ENCODE assay signal across 10 cellular contexts in genomic region chr2:79040967-79041582, GRCh38. TPM values are rescaled to one million over a fixed set of nuclear protein-coding genes. Genes with fewer than 3 reads are reported as not detected.
DNase-seq lines count a peak whose midpoint lies in the region; ATAC-seq and TF ChIP-seq lines count a peak whose summit lies in the region.
"Had no signal": no experiment of that assay in that cellular context is flagged by ENCODE, and none has a peak within 500 bp of the region (broad histone marks: within the 10 kb centered on the region; RNA-seq: fewer than 3 reads in every experiment).

No MANE protein-coding gene starts in this region.

- ATAC-seq in body of pancreas = peak; percentile 94
- no peak for ATAC-seq in stimulated activated memory B cell treated with anti-CD40 and anti-IgM and Interleukin-4, amounts not matched to agents 10 μg/mL and 1 μg/mL and 100 μg/mL, for 72 hours

- no peaks in the 10 kb centered on the region for H3K27me3 ChIP-seq in body of pancreas
- no peaks in the 10 kb centered on the region for H3K27me3 ChIP-seq in neural progenitor cell

- TF ChIP-seq POLR2A in body of pancreas (IDR thresholded peaks at IDR 0.05) = no peak

- H3K36me3 ChIP-seq in body of pancreas (replicated peaks in 1 of 2; ENCODE audit: insufficient read depth in 1 of 2, low read depth in 2 of 2) (no peaks in the 10 kb centered on the region), neural progenitor cell (no peaks in the 10 kb centered on the region)

- H2AFZ ChIP-seq in neural progenitor cell (replicated peaks) = peak overlapping the region; percentile 63

- no peaks in the 10 kb centered on the region for H3F3A ChIP-seq in neural progenitor cell (ENCODE audit: low read depth)

- intact Hi-C loops in body of pancreas (cut with DNase I) = no loop called here
- intact Hi-C loops in activated T-helper 1 cell treated with anti-CD3 and anti-CD28 coated beads, Interleukin-12 subunit alpha, Interleukin-12 subunit beta, Interleukin-2, Interleukin-4 antibody, amounts not matched to agents 30 ng/mL and 10 ng/mL and 1 ng/mL, durations not matched to agents 14 hours and 24 hours and 36 hours (cut with micrococcal nuclease) = no loop called here

- H3K36me3 Mint-ChIP-seq in neural progenitor cell = no peaks in the 10 kb centered on the region
- no peaks in the 10 kb centered on the region for H3K36me3 Mint-ChIP-seq in stimulated activated memory B cell treated with anti-CD40 and anti-IgM and Interleukin-4, amounts not matched to agents 10 μg/mL and 1 μg/mL and 100 μg/mL, for 72 hours
- H3K36me3 Mint-ChIP-seq in activated T-helper 1 cell treated with anti-CD3 and anti-CD28 coated beads, Interleukin-12 subunit alpha, Interleukin-12 subunit beta, Interleukin-2, Interleukin-4 antibody, amounts not matched to agents 30 ng/mL and 10 ng/mL and 1 ng/mL, durations not matched to agents 14 hours and 24 hours and 36 hours (ENCODE audit: low read depth) = no peaks in the 10 kb centered on the region
- H3K36me3 Mint-ChIP-seq: activated naive CD8-positive, alpha-beta T cell treated with anti-CD3 and anti-CD28 coated beads, Interleukin-2, amount 10 ng/mL, durations not matched to agents 7 days and 5 days had no signal

- H3K27me3 Mint-ChIP-seq in neural progenitor cell (ENCODE audit: insufficient read depth, low read depth) = no peaks in the 10 kb centered on the region
- no peaks in the 10 kb centered on the region for H3K27me3 Mint-ChIP-seq in stimulated activated memory B cell treated with anti-CD40 and anti-IgM and Interleukin-4, amounts not matched to agents 10 μg/mL and 1 μg/mL and 100 μg/mL, for 72 hours
- no peaks in the 10 kb centered on the region for H3K27me3 Mint-ChIP-seq in activated T-helper 1 cell treated with anti-CD3 and anti-CD28 coated beads, Interleukin-12 subunit alpha, Interleukin-12 subunit beta, Interleukin-2, Interleukin-4 antibody, amounts not matched to agents 30 ng/mL and 10 ng/mL and 1 ng/mL, durations not matched to agents 14 hours and 24 hours and 36 hours (ENCODE audit: insufficient read depth)
- H3K27me3 Mint-ChIP-seq: activated naive CD8-positive, alpha-beta T cell treated with anti-CD3 and anti-CD28 coated beads, Interleukin-2, amount 10 ng/mL, durations not matched to agents 7 days and 5 days had no signal

- no peaks in the 10 kb centered on the region for H3K9me3 Mint-ChIP-seq in neural progenitor cell
- H3K9me3 Mint-ChIP-seq in stimulated activated memory B cell treated with anti-CD40 and anti-IgM and Interleukin-4, amounts not matched to agents 10 μg/mL and 1 μg/mL and 100 μg/mL, for 72 hours = no peaks in the 10 kb centered on the region
- H3K9me3 Mint-ChIP-seq in activated T-helper 1 cell treated with anti-CD3 and anti-CD28 coated beads, Interleukin-12 subunit alpha, Interleukin-12 subunit beta, Interleukin-2, Interleukin-4 antibody, amounts not matched to agents 30 ng/mL and 10 ng/mL and 1 ng/mL, durations not matched to agents 14 hours and 24 hours and 36 hours = no peaks in the 10 kb centered on the region
- H3K9me3 Mint-ChIP-seq: activated naive CD8-positive, alpha-beta T cell treated with anti-CD3 and anti-CD28 coated beads, Interleukin-2, amount 10 ng/mL, durations not matched to agents 7 days and 5 days had no signal

- H3K4me2 ChIP-seq in neural progenitor cell = no peak overlapping the region

- H3K4me1 ChIP-seq in body of pancreas (peaks cover 36% of the 10 kb centered on the region), neural progenitor cell (no peaks in the 10 kb centered on the region)

- H3K4me3 Mint-ChIP-seq in neural progenitor cell = no peak overlapping the region
- H3K4me3 Mint-ChIP-seq in stimulated activated memory B cell treated with anti-CD40 and anti-IgM and Interleukin-4, amounts not matched to agents 10 μg/mL and 1 μg/mL and 100 μg/mL, for 72 hours = no peak overlapping the region
- H3K4me3 Mint-ChIP-seq in activated T-helper 1 cell treated with anti-CD3 and anti-CD28 coated beads, Interleukin-12 subunit alpha, Interleukin-12 subunit beta, Interleukin-2, Interleukin-4 antibody, amounts not matched to agents 30 ng/mL and 10 ng/mL and 1 ng/mL, durations not matched to agents 14 hours and 24 hours and 36 hours = no peak overlapping the region
- H3K4me3 Mint-ChIP-seq: activated naive CD8-positive, alpha-beta T cell treated with anti-CD3 and anti-CD28 coated beads, Interleukin-2, amount 10 ng/mL, durations not matched to agents 7 days and 5 days had no signal

- peak; percentile 30 for DNase-seq in NAMALWA (ENCODE audit: low spot score)
- DNase-seq in body of pancreas = peak; percentile 22 to 48 (median 26)
- peak; percentile 50 for DNase-seq in neural progenitor cell (ENCODE audit: low spot score)
- no peak for DNase-seq in activated T-helper 1 cell treated with anti-CD3 and anti-CD28 coated beads, Interleukin-12 subunit alpha, Interleukin-12 subunit beta, Interleukin-2, Interleukin-4 antibody, amounts not matched to agents 30 ng/mL and 10 ng/mL and 1 ng/mL, durations not matched to agents 14 hours and 24 hours and 36 hours (ENCODE audit: low spot score)
- no peak for DNase-seq in SHP77 treated with DMSO at 0.1 percent for 48 hours (lab: John Stamatoyannopoulos, UW)
- DNase-seq in NCI-H1092 (lab: John Stamatoyannopoulos, UW) = no peak
- DNase-seq: activated naive CD8-positive, alpha-beta T cell treated with anti-CD3 and anti-CD28 coated beads, Interleukin-2, amount 10 ng/mL, durations not matched to agents 7 days and 5 days; islet precursor cell had no signal

- TF ChIP-seq CTCF in GM12873 (IDR thresholded peaks at IDR 0.05; ENCODE audit: insufficient read depth, low read depth, low read length, missing control alignments) = peak; percentile 39
- peak; percentile 20 to 81 (median 78) for TF ChIP-seq CTCF in body of pancreas (IDR thresholded peaks at IDR 0.05)
- TF ChIP-seq CTCF in neural progenitor cell (IDR thresholded peaks at IDR 0.05) = peak; percentile 84

- H3K9ac ChIP-seq in neural progenitor cell = no peak overlapping the region

- no peaks in the 10 kb centered on the region for H4K20me1 ChIP-seq in neural progenitor cell (ENCODE audit: low read depth)

- peak overlapping the region in 3 of 4 donors; percentile 22 to 71 (median 55) for H3K27ac ChIP-seq in body of pancreas
- no peak overlapping the region for H3K27ac ChIP-seq in neural progenitor cell

- no peak overlapping the region for H3K4me3 ChIP-seq in body of pancreas
- no peak overlapping the region for H3K4me3 ChIP-seq in neural progenitor cell

- H3K9me3 ChIP-seq in body of pancreas (no peaks in the 10 kb centered on the region), neural progenitor cell (ENCODE audit: low read depth) (no peaks in the 10 kb centered on the region)

- H3K4me1 Mint-ChIP-seq in neural progenitor cell = peaks cover 9% of the 10 kb centered on the region
- H3K4me1 Mint-ChIP-seq in stimulated activated memory B cell treated with anti-CD40 and anti-IgM and Interleukin-4, amounts not matched to agents 10 μg/mL and 1 μg/mL and 100 μg/mL, for 72 hours = no peaks in the 10 kb centered on the region
- H3K4me1 Mint-ChIP-seq in activated T-helper 1 cell treated with anti-CD3 and anti-CD28 coated beads, Interleukin-12 subunit alpha, Interleukin-12 subunit beta, Interleukin-2, Interleukin-4 antibody, amounts not matched to agents 30 ng/mL and 10 ng/mL and 1 ng/mL, durations not matched to agents 14 hours and 24 hours and 36 hours (ENCODE audit: low read depth) = no peaks in the 10 kb centered on the region
- H3K4me1 Mint-ChIP-seq: activated naive CD8-positive, alpha-beta T cell treated with anti-CD3 and anti-CD28 coated beads, Interleukin-2, amount 10 ng/mL, durations not matched to agents 7 days and 5 days had no signal

- 8 to 12% methylated on average over 4 of the region's 4 CpGs for WGBS in body of pancreas, 2 donors

- H3K79me2 ChIP-seq in neural progenitor cell (ENCODE audit: low read depth) = no peaks in the 10 kb centered on the region

- H3K27ac Mint-ChIP-seq in neural progenitor cell = no peak overlapping the region
- H3K27ac Mint-ChIP-seq in stimulated activated memory B cell treated with anti-CD40 and anti-IgM and Interleukin-4, amounts not matched to agents 10 μg/mL and 1 μg/mL and 100 μg/mL, for 72 hours = no peak overlapping the region
- H3K27ac Mint-ChIP-seq in activated T-helper 1 cell treated with anti-CD3 and anti-CD28 coated beads, Interleukin-12 subunit alpha, Interleukin-12 subunit beta, Interleukin-2, Interleukin-4 antibody, amounts not matched to agents 30 ng/mL and 10 ng/mL and 1 ng/mL, durations not matched to agents 14 hours and 24 hours and 36 hours = no peak overlapping the region
- H3K27ac Mint-ChIP-seq: activated naive CD8-positive, alpha-beta T cell treated with anti-CD3 and anti-CD28 coated beads, Interleukin-2, amount 10 ng/mL, durations not matched to agents 7 days and 5 days had no signal

RNA-seq across cellular contexts. Expression of gene REG3G, which starts 15.6 kb away (rescaled TPM):
- total RNA-seq in body of pancreas = 100 to 1,000 TPM; 171 to 673 TPM
- total RNA-seq in neural progenitor cell (ENCODE audit: low replicate concordance) = not detected in 2 replicates
- total RNA-seq in activated T-helper 1 cell treated with anti-CD3 and anti-CD28 coated beads, Interleukin-12 subunit alpha, Interleukin-12 subunit beta, Interleukin-2, Interleukin-4 antibody, amounts not matched to agents 30 ng/mL and 10 ng/mL and 1 ng/mL, durations not matched to agents 14 hours and 24 hours and 36 hours = not detected in 2 replicates
- total RNA-seq: activated naive CD8-positive, alpha-beta T cell treated with anti-CD3 and anti-CD28 coated beads, Interleukin-2, amount 10 ng/mL, durations not matched to agents 7 days and 5 days had no signal

RNA-seq across cellular contexts. Expression of gene REG1B, which starts 46.7 kb away (rescaled TPM):
- total RNA-seq in body of pancreas = over 10,000 TPM in 1 of 2 donors, 1,000 to 10,000 TPM in 1; 4,279 to 15,911 TPM
- total RNA-seq in neural progenitor cell (ENCODE audit: low replicate concordance) = not detected in 2 replicates
- total RNA-seq in activated T-helper 1 cell treated with anti-CD3 and anti-CD28 coated beads, Interleukin-12 subunit alpha, Interleukin-12 subunit beta, Interleukin-2, Interleukin-4 antibody, amounts not matched to agents 30 ng/mL and 10 ng/mL and 1 ng/mL, durations not matched to agents 14 hours and 24 hours and 36 hours = not detected in 2 replicates
- total RNA-seq: activated naive CD8-positive, alpha-beta T cell treated with anti-CD3 and anti-CD28 coated beads, Interleukin-2, amount 10 ng/mL, durations not matched to agents 7 days and 5 days had no signal

Comparison
In these comparisons a context has a peak if more than half of its experiments do, and no peak if none do; other contexts are left out.
1. DNase-seq: peak in NAMALWA (single experiment), body of pancreas (4 of 4) and neural progenitor cell (single experiment); none in activated T-helper 1 cell treated with anti-CD3 and anti-CD28 coated beads, Interleukin-12 subunit alpha, Interleukin-12 subunit beta, Interleukin-2, Interleukin-4 antibody, amounts not matched to agents 30 ng/mL and 10 ng/mL and 1 ng/mL, durations not matched to agents 14 hours and 24 hours and 36 hours (single experiment), SHP77 treated with DMSO at 0.1 percent for 48 hours (single experiment) and NCI-H1092 (single experiment).
2. RNA of gene REG3G, which starts 15.6 kb away (total RNA-seq): 171 to 673 TPM in body of pancreas; not detected in neural progenitor cell and not detected in activated T-helper 1 cell treated with anti-CD3 and anti-CD28 coated beads, Interleukin-12 subunit alpha, Interleukin-12 subunit beta, Interleukin-2, Interleukin-4 antibody, amounts not matched to agents 30 ng/mL and 10 ng/mL and 1 ng/mL, durations not matched to agents 14 hours and 24 hours and 36 hours; every median in the first group is over 100 times any median in the second.
3. RNA of gene REG1B, which starts 46.7 kb away (total RNA-seq): 4,279 to 15,911 TPM in body of pancreas; not detected in neural progenitor cell and not detected in activated T-helper 1 cell treated with anti-CD3 and anti-CD28 coated beads, Interleukin-12 subunit alpha, Interleukin-12 subunit beta, Interleukin-2, Interleukin-4 antibody, amounts not matched to agents 30 ng/mL and 10 ng/mL and 1 ng/mL, durations not matched to agents 14 hours and 24 hours and 36 hours; every median in the first group is over 1,000 times any median in the second.
4. Peak in every context shown above with its lines, with median percentiles within 50 percentile points of each other: CTCF ChIP-seq.